ENCODE assay signal across 14 cellular contexts in the genomic region with DNA sequence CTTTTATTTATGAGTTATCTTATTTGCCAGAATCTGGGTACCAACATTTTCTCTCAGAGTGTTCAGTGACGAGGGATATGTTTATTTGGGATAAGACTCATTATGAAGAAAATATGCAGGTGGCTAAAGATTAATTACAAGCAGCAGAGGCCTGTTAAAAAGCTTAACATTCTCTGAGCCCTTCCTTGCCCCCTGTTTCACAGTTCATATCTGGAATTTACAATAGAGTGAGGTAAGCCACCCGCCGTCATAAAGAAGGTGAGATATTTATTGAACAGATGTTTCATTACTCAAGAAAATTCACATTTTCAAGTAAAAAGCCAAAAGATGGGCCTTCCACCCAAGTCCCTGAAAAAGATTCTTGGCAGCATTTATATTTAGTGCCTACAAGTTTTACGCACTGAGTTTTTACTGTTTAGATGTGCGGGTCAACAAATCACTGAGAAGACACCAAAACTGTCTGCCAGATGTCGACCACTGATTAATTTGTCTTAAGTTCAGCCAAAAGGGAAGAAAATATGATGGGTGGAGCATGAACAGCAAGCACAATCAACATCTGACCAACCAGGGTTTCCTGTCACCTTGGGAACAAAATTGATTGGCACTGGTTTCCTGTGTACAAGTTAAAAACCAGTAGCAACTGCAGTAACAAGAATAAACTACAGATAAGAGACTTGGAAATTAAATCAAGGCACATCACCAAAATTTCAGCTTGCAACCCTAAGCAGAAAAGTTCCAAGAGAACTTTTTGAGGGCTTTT.
DNase-seq lines count a peak whose midpoint lies in the region; FAIRE-seq and TF ChIP-seq lines count a peak whose summit lies in the region.
"Had no signal": no experiment of that assay in that cellular context is flagged by ENCODE, and none has a peak within 500 bp of the region (broad histone marks: within the 10 kb centered on the region; RNA-seq: fewer than 3 reads in every experiment).

No MANE protein-coding gene starts in this region.

- H3K79me2 ChIP-seq in MM.1S (ENCODE audit: low read length), result no peaks in the 10 kb centered on the region
- no peaks in the 10 kb centered on the region for H3K79me2 ChIP-seq in parathyroid adenoma

- TF ChIP-seq CTCF in MM.1S (IDR thresholded peaks at IDR 0.05; ENCODE audit: low read length) (no peak), esophagus squamous epithelium (IDR thresholded peaks at IDR 0.05) (no peak), parathyroid adenoma (IDR thresholded peaks at IDR 0.05) (no peak), CD14-positive monocyte (IDR thresholded peaks at IDR 0.05) (no peak), osteocyte (IDR thresholded peaks at IDR 0.05) (no peak)

- no peaks in the 10 kb centered on the region for H3K36me3 ChIP-seq in MM.1S (replicated peaks; ENCODE audit: insufficient read depth, low read length)
- no peaks in the 10 kb centered on the region for H3K36me3 ChIP-seq in esophagus squamous epithelium
- H3K36me3 ChIP-seq in parathyroid adenoma (ENCODE audit: control insufficient read depth, insufficient read depth, low read length), result no peaks in the 10 kb centered on the region

- no peaks in the 10 kb centered on the region for H3K9me2 ChIP-seq in MM.1S (replicated peaks; ENCODE audit: insufficient read depth, low read length)

- H3K9me3 Mint-ChIP-seq in CD14-positive monocyte (no peaks in the 10 kb centered on the region), osteocyte (ENCODE audit: unreplicated experiment) (no peaks in the 10 kb centered on the region)
- H3K9me3 Mint-ChIP-seq: activated CD4-positive, alpha-beta memory T cell treated with anti-CD3 and anti-CD28 coated beads, Interleukin-2, amount 10 ng/mL, durations not matched to agents 7 days and 5 days; activated naive CD8-positive, alpha-beta T cell treated with anti-CD3 and anti-CD28 coated beads, Interleukin-2, amount 50 U/mL, for 24 hours; endodermal cell had no signal

- H3K4me1 ChIP-seq in MM.1S (ENCODE audit: low read length), result no peaks in the 10 kb centered on the region
- no peaks in the 10 kb centered on the region for H3K4me1 ChIP-seq in esophagus squamous epithelium
- H3K4me1 ChIP-seq in parathyroid adenoma, result no peaks in the 10 kb centered on the region

- H3K4me1 Mint-ChIP-seq in CD14-positive monocyte, result peaks cover 4% of the 10 kb centered on the region
- H3K4me1 Mint-ChIP-seq in osteocyte (ENCODE audit: unreplicated experiment), result peaks cover 3% of the 10 kb centered on the region

- no peak overlapping the region for H3K4me2 ChIP-seq in MM.1S (ENCODE audit: low read depth, low read length)
- no peak overlapping the region for H3K4me2 ChIP-seq in parathyroid adenoma (ENCODE audit: low read length)

- H3K9ac ChIP-seq in MM.1S (ENCODE audit: low read length) (no peak overlapping the region), parathyroid adenoma (no peak overlapping the region)

- H3K4me3 Mint-ChIP-seq in CD14-positive monocyte (no peak overlapping the region), osteocyte (ENCODE audit: unreplicated experiment) (no peak overlapping the region)
- H3K4me3 Mint-ChIP-seq: activated CD4-positive, alpha-beta memory T cell treated with anti-CD3 and anti-CD28 coated beads, Interleukin-2, amount 10 ng/mL, durations not matched to agents 7 days and 5 days; activated naive CD8-positive, alpha-beta T cell treated with anti-CD3 and anti-CD28 coated beads, Interleukin-2, amount 50 U/mL, for 24 hours; endodermal cell had no signal

- FAIRE-seq in H54 (lab: Jason Lieb, UNC), result peak; percentile 76

- H3K9me3 ChIP-seq in MM.1S (replicated peaks; ENCODE audit: insufficient read depth, low read length), result no peaks in the 10 kb centered on the region
- no peaks in the 10 kb centered on the region for H3K9me3 ChIP-seq in esophagus squamous epithelium
- no peaks in the 10 kb centered on the region for H3K9me3 ChIP-seq in parathyroid adenoma (ENCODE audit: control insufficient read depth, low read length)

- H2AFZ ChIP-seq in MM.1S (ENCODE audit: low read length), result no peak overlapping the region
- H2AFZ ChIP-seq in parathyroid adenoma, result no peak overlapping the region

- no peaks in the 10 kb centered on the region for H4K20me1 ChIP-seq in MM.1S (ENCODE audit: insufficient read depth, low read length)

- no peak for DNase-seq in H54 (ENCODE audit: insufficient read length, low spot score)
- DNase-seq in MM.1S, result peak; percentile 17
- DNase-seq in esophagus squamous epithelium (lab: John Stamatoyannopoulos, UW), result no peak
- DNase-seq in NCI-H510A treated with DMSO at 0.1 percent for 48 hours (lab: John Stamatoyannopoulos, UW), result no peak
- DNase-seq in CD14-positive monocyte (ENCODE audit: low spot score), result no peak
- no peak for DNase-seq in osteocyte (ENCODE audit: extremely low spot score, unreplicated experiment)
- DNase-seq: activated CD4-positive, alpha-beta memory T cell treated with anti-CD3 and anti-CD28 coated beads, Interleukin-2, amount 10 ng/mL, durations not matched to agents 7 days and 5 days; activated naive CD8-positive, alpha-beta T cell treated with anti-CD3 and anti-CD28 coated beads, Interleukin-2, amount 50 U/mL, for 24 hours; endodermal cell; Karpas-422; NCI-H446; nucleus accumbens; stimulated activated CD4-positive, alpha-beta T cell treated with anti-CD3 and anti-CD28 coated beads, Interleukin-4, amount 100 ng/mL, for 4 hours had no signal

- no peaks in the 10 kb centered on the region for H3K27me3 ChIP-seq in MM.1S (replicated peaks; ENCODE audit: insufficient read depth, low read length)
- no peaks in the 10 kb centered on the region for H3K27me3 ChIP-seq in esophagus squamous epithelium
- H3K27me3 ChIP-seq in parathyroid adenoma (ENCODE audit: control insufficient read depth, insufficient read depth, low read length), result no peaks in the 10 kb centered on the region

- intact Hi-C loops in esophagus squamous epithelium (cut with DNase I), result loop anchor here (5.0 to 10.0 kb wide), 2 partner anchors 130 to 838 kb away; no protein-coding TSS in a partner anchor
- intact Hi-C loops in CD14-positive monocyte (cut with micrococcal nuclease), result loop anchor here in 1 of 2 donors (5.0 kb wide), 1 partner anchor 840 kb away; no protein-coding TSS in a partner anchor

- H3K27ac ChIP-seq in MM.1S (ENCODE audit: low read length) (no peak overlapping the region), esophagus squamous epithelium (peak overlapping the region in 3 of 4 donors; percentile 11 to 46 (median 31)), parathyroid adenoma (peak overlapping the region; percentile 67)

- H3F3A ChIP-seq in MM.1S (ENCODE audit: insufficient read depth, low read length), result no peaks in the 10 kb centered on the region

- TF ChIP-seq POLR2A in H54 (IDR thresholded peaks at IDR 0.05; ENCODE audit: low read depth, low read length), result no peak
- TF ChIP-seq POLR2A in esophagus squamous epithelium (IDR thresholded peaks at IDR 0.05), result no peak

- H3K4me3 ChIP-seq in MM.1S (ENCODE audit: low read length) (no peak overlapping the region), esophagus squamous epithelium (no peak overlapping the region), parathyroid adenoma (ENCODE audit: low read depth, low read length) (no peak overlapping the region)

- 57 to 59% methylated on average over 6 of the region's 6 CpGs for WGBS in esophagus squamous epithelium, 2 donors

- H3K36me3 Mint-ChIP-seq in CD14-positive monocyte, result no peaks in the 10 kb centered on the region
- no peaks in the 10 kb centered on the region for H3K36me3 Mint-ChIP-seq in osteocyte (ENCODE audit: unreplicated experiment)

- H3K27me3 Mint-ChIP-seq in CD14-positive monocyte (ENCODE audit: low read depth in 3 of 3) (peaks cover 4 to 17% (median 6%) of the 10 kb centered on the region in 3 donors), osteocyte (ENCODE audit: unreplicated experiment) (peaks cover 11% of the 10 kb centered on the region)

- H3K27ac Mint-ChIP-seq in CD14-positive monocyte (no peak overlapping the region), osteocyte (ENCODE audit: unreplicated experiment) (no peak overlapping the region)
- H3K27ac Mint-ChIP-seq: activated CD4-positive, alpha-beta memory T cell treated with anti-CD3 and anti-CD28 coated beads, Interleukin-2, amount 10 ng/mL, durations not matched to agents 7 days and 5 days; activated naive CD8-positive, alpha-beta T cell treated with anti-CD3 and anti-CD28 coated beads, Interleukin-2, amount 50 U/mL, for 24 hours; endodermal cell had no signal
